8 cellular contexts compared by ENCODE assay signal in the genomic region with DNA sequence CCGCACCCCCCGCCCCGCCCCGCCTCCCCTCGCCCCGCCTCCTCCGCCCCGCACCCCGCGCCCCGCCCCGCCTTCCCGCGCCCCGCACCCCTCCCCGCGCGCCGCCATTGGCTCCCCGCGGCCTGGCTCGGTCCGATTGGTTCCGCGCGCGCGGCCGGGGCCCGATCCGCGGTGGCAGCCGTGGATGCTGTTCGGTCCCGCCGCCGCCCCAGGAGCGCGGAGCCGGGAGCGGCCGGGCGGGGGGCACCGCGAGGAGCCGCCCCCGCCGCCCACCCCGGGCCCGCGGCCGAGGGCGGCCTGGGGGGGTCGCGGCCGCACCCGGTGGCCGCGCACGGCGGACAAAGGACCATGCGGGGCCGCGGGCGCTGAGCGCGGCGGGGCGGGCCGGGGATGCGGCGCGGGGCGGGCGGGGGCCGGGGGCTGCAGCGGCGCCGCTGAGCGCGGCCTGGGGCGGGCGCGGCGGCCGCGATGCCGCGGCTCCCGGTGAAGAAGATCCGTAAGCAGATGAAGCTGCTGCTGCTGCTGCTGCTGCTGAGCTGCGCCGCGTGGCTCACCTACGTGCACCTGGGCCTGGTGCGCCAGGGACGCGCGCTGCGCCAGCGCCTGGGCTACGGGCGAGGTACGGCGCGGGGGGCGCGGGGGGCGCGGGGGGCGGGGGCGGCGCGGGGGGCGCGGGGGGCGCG. TPM values are rescaled to one million over a fixed set of nuclear protein-coding genes. Genes with fewer than 3 reads are reported as not detected.
DNase-seq lines count a peak whose midpoint lies in the region; ATAC-seq, FAIRE-seq and TF ChIP-seq lines count a peak whose summit lies in the region.

A gene with protein sequence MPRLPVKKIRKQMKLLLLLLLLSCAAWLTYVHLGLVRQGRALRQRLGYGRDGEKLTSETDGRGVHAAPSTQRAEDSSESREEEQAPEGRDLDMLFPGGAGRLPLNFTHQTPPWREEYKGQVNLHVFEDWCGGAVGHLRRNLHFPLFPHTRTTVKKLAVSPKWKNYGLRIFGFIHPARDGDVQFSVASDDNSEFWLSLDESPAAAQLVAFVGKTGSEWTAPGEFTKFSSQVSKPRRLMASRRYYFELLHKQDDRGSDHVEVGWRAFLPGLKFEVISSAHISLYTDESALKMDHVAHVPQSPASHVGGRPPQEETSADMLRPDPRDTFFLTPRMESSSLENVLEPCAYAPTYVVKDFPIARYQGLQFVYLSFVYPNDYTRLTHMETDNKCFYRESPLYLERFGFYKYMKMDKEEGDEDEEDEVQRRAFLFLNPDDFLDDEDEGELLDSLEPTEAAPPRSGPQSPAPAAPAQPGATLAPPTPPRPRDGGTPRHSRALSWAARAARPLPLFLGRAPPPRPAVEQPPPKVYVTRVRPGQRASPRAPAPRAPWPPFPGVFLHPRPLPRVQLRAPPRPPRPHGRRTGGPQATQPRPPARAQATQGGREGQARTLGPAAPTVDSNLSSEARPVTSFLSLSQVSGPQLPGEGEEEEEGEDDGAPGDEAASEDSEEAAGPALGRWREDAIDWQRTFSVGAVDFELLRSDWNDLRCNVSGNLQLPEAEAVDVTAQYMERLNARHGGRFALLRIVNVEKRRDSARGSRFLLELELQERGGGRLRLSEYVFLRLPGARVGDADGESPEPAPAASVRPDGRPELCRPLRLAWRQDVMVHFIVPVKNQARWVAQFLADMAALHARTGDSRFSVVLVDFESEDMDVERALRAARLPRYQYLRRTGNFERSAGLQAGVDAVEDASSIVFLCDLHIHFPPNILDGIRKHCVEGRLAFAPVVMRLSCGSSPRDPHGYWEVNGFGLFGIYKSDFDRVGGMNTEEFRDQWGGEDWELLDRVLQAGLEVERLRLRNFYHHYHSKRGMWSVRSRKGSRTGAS (plus strand): TSS at position 164 of the 683 bp plus-strand sequence. CDS start 305 bp downstream, at position 469.

- peaks cover 0 to 6% of the 10 kb centered on the region in 2 donors for H3K36me3 ChIP-seq in gastroesophageal sphincter
- no peaks in the 10 kb centered on the region for H3K36me3 ChIP-seq in gastrocnemius medialis

- in situ Hi-C loops in gastrocnemius medialis (cut with MboI; ENCODE audit: low sequenced_read_pairs in 4 of 4) = no loop called here

- CTCF ChIA-PET in A549 (lab: Yijun Ruan, JAX) = interaction anchor here (1.7 kb wide), 1 partner anchor 52 kb away, joined by 3 read pairs; no protein-coding TSS in a partner anchor
- CTCF ChIA-PET in activated CD8-positive, alpha-beta T cell treated with anti-CD3 and anti-CD28 coated beads for 36 hours (lab: Charles Lee) = interaction anchor here (0.6 to 1.5 kb wide), 2 partner anchors 11 to 135 kb away, joined by 3 to 6 read pairs; no protein-coding TSS in a partner anchor

- H3K36me3 Mint-ChIP-seq in activated CD8-positive, alpha-beta T cell treated with anti-CD3 and anti-CD28 coated beads for 36 hours (ENCODE audit: low read depth) = no peaks in the 10 kb centered on the region
- H3K36me3 Mint-ChIP-seq in progenitor cell of endocrine pancreas (ENCODE audit: insufficient read depth) = peaks cover 16% of the 10 kb centered on the region

- POLR2A ChIA-PET in A549 (lab: Yijun Ruan, JAX) = interaction anchor here (0.7 kb wide), 1 partner anchor 14 kb away, joined by 3 read pairs; no protein-coding TSS in a partner anchor
- POLR2A ChIA-PET in activated CD8-positive, alpha-beta T cell treated with anti-CD3 and anti-CD28 coated beads for 36 hours (lab: Charles Lee) = interaction anchor here (0.9 kb wide), 1 partner anchor 80 kb away, joined by 3 read pairs; a partner anchor contains a TSS

- H3K4me3 Mint-ChIP-seq in activated CD8-positive, alpha-beta T cell treated with anti-CD3 and anti-CD28 coated beads for 36 hours = peak within 1 kb of the TSS; percentile 62
- H3K4me3 Mint-ChIP-seq in progenitor cell of endocrine pancreas (ENCODE audit: low read depth) = peak within 1 kb of the TSS; percentile 87

- H3K4me1 ChIP-seq in A549 (peaks cover 16% of the 10 kb centered on the region; the same call in 2 of the 3 replicates), gastroesophageal sphincter (peaks cover 0 to 29% (median 8%) of the 10 kb centered on the region in 3 donors), gastrocnemius medialis (peaks cover 0 to 4% of the 10 kb centered on the region in 2 donors)

- TF ChIP-seq POLR2A in A549 (IDR thresholded peaks at IDR 0.05; ENCODE audit: low read length) (no peak), H54 (IDR thresholded peaks at IDR 0.05; ENCODE audit: low read depth, low read length) (0 out of 2 replicates have a peak, but pooled peaks have one; percentile 19), gastroesophageal sphincter (IDR thresholded peaks at IDR 0.05) (no peak), gastrocnemius medialis (IDR thresholded peaks at IDR 0.05) (no peak), lower leg skin (IDR thresholded peaks at IDR 0.05) (no peak)

- peak in 1 of 2 experiments; percentile 68 for DNase-seq in A549 (ENCODE audit: low read depth in 1 of 2, low spot score in 1 of 2)
- no peak for DNase-seq in H54 (ENCODE audit: insufficient read length, low spot score)
- DNase-seq in activated CD8-positive, alpha-beta T cell treated with anti-CD3 and anti-CD28 coated beads for 36 hours = no peak
- DNase-seq in progenitor cell of endocrine pancreas (ENCODE audit: low spot score, unreplicated experiment) = no peak
- no peak for DNase-seq in gastrocnemius medialis
- no peak for DNase-seq in lower leg skin (ENCODE audit: low spot score in 2 of 2)

- H3K4me3 ChIP-seq in A549 (peak within 1 kb of the TSS; percentile 60), gastroesophageal sphincter (peak within 1 kb of the TSS; percentile 26 to 56), gastrocnemius medialis (no peak within 1 kb of the TSS), lower leg skin (ENCODE audit: low read depth, poor library complexity, severe bottlenecking) (no peak within 1 kb of the TSS)

- FAIRE-seq in A549 (lab: Jason Lieb, UNC) (no peak), H54 (lab: Jason Lieb, UNC) (no peak)

- no peak within 1 kb of the TSS for H3K27ac Mint-ChIP-seq in activated CD8-positive, alpha-beta T cell treated with anti-CD3 and anti-CD28 coated beads for 36 hours
- H3K27ac Mint-ChIP-seq in progenitor cell of endocrine pancreas = peak within 1 kb of the TSS; percentile 97

- no peak for TF ChIP-seq RAD21 in A549 (conservative IDR thresholded peaks at IDR 0.05 in 1 of 2, IDR thresholded peaks at IDR 0.05 in 1 of 2)

- intact Hi-C loops in activated CD8-positive, alpha-beta T cell treated with anti-CD3 and anti-CD28 coated beads for 36 hours (cut with micrococcal nuclease) = no loop called here
- intact Hi-C loops in gastrocnemius medialis (cut with DNase I; ENCODE audit: low total_unique reads) (no loop called here), lower leg skin (cut with DNase I; ENCODE audit: low total_unique reads) (loop anchor here (5.0 kb wide), 1 partner anchor 172 kb away; a partner anchor contains a TSS)

- peak within 1 kb of the TSS; percentile 71 for H3K4me2 ChIP-seq in A549

- H3K27ac ChIP-seq in A549 (peak within 1 kb of the TSS; percentile 68 to 89; a peak in 5 of 6 replicates), gastroesophageal sphincter (peak within 1 kb of the TSS in 2 of 4 donors; percentile 41 to 50), gastrocnemius medialis (no peak within 1 kb of the TSS)

- peaks cover 28% of the 10 kb centered on the region for H3K27me3 ChIP-seq in gastroesophageal sphincter
- H3K27me3 ChIP-seq in gastrocnemius medialis = peaks cover 39 to 52% (median 42%) of the 10 kb centered on the region in 3 donors

- peak in 1 of 2 experiments; percentile 20; a peak in 1 of 6 replicates for ATAC-seq in A549
- ATAC-seq in activated CD8-positive, alpha-beta T cell treated with anti-CD3 and anti-CD28 coated beads for 36 hours = peak; percentile 45
- peak; percentile 79 for ATAC-seq in gastroesophageal sphincter
- ATAC-seq in GM18873 (IDR thresholded peaks at IDR 0.05; ENCODE audit: low FRiP score, unreplicated experiment) = no peak
- ATAC-seq in gastrocnemius medialis = no peak

- no peaks in the 10 kb centered on the region for H3K9me3 ChIP-seq in A549
- H3K9me3 ChIP-seq in gastroesophageal sphincter = no peaks in the 10 kb centered on the region
- H3K9me3 ChIP-seq in gastrocnemius medialis = no peaks in the 10 kb centered on the region

- WGBS in A549 (ENCODE audit: missing lambda C conversion rate) = no CpG with 5 or more reads among the region's 118 CpGs
- WGBS in gastroesophageal sphincter (ENCODE audit: low coverage in 1 of 2), 2 donors = no CpG with 5 or more reads among the region's 118 CpGs
- 0 to 2% methylated on average over 6 to 40 of the region's 118 CpGs for WGBS in lower leg skin, 2 donors

- TF ChIP-seq EP300 in A549 (IDR thresholded peaks at IDR 0.05) (no peak), gastroesophageal sphincter (IDR thresholded peaks at IDR 0.05) (no peak)

- peaks cover 3% of the 10 kb centered on the region for H3K4me1 Mint-ChIP-seq in activated CD8-positive, alpha-beta T cell treated with anti-CD3 and anti-CD28 coated beads for 36 hours (ENCODE audit: low read depth)
- peaks cover 10% of the 10 kb centered on the region for H3K4me1 Mint-ChIP-seq in progenitor cell of endocrine pancreas (ENCODE audit: low read depth)

- H3K27me3 Mint-ChIP-seq in activated CD8-positive, alpha-beta T cell treated with anti-CD3 and anti-CD28 coated beads for 36 hours = peaks cover 37% of the 10 kb centered on the region
- peaks cover 17% of the 10 kb centered on the region for H3K27me3 Mint-ChIP-seq in progenitor cell of endocrine pancreas

- peaks cover 1% of the 10 kb centered on the region for H3K9me3 Mint-ChIP-seq in activated CD8-positive, alpha-beta T cell treated with anti-CD3 and anti-CD28 coated beads for 36 hours
- no peaks in the 10 kb centered on the region for H3K9me3 Mint-ChIP-seq in progenitor cell of endocrine pancreas (ENCODE audit: low read depth)

- TF ChIP-seq CTCF in A549 (IDR thresholded peaks at IDR 0.05) (no peak), gastroesophageal sphincter (IDR thresholded peaks at IDR 0.05) (no peak), progenitor cell of endocrine pancreas (IDR thresholded peaks at IDR 0.05; ENCODE audit: unreplicated experiment) (no peak), gastrocnemius medialis (IDR thresholded peaks at IDR 0.05 in 4 of 5, conservative IDR thresholded peaks at IDR 0.05 in 1 of 5) (no peak), lower leg skin (IDR thresholded peaks at IDR 0.05) (no peak)
- no peak for TF ChIP-seq CTCF in activated CD8-positive, alpha-beta T cell treated with anti-CD3 and anti-CD28 coated beads for 36 hours (IDR thresholded peaks at IDR 0.05)

RNA-seq across cellular contexts. Expression of the gene that starts here (rescaled TPM):
- polyA plus RNA-seq in A549 (2011; rRNA removed) = 5.1 and 5.3 TPM in 2 replicates
- 27.5 and 33.3 TPM in 2 replicates for polyA plus RNA-seq in A549 (2012; cell fraction: cytosol; rRNA removed)
- 143 and 178 TPM in 2 replicates for polyA plus RNA-seq in A549 (2012; cell fraction: nucleus; rRNA removed)
- polyA plus RNA-seq in A549 (2017; fragmentation: RNase III; extraction: RNeasy Plus Mini Kit Qiagen cat#74134 plus additional on column Dnase treatment) = 20.4 to 28.0 TPM (median 27.5 TPM) in 3 replicates
- 2.2 and 2.6 TPM in 2 replicates for polyA minus RNA-seq in A549 (2011; rRNA and poly(A)+ RNA removed)
- total RNA-seq in activated CD8-positive, alpha-beta T cell treated with anti-CD3 and anti-CD28 coated beads for 36 hours = 1 to 10 TPM; 1.5 to 3.4 TPM
- total RNA-seq in gastroesophageal sphincter = 10 to 100 TPM in 1 of 4 donors, 1 to 10 TPM in 3; 3.2 to 10.6 (median 4.8) TPM
- 277 and 294 TPM in 2 replicates for total RNA-seq in progenitor cell of endocrine pancreas
- total RNA-seq in gastrocnemius medialis = not detected
- total RNA-seq in lower leg skin = 10 to 100 TPM in 1 of 4 donors, 1 to 10 TPM in 3; 1.8 to 20.0 (median 5.0) TPM

Comparison
In these comparisons a context has a peak if more than half of its experiments do, and no peak if none do; other contexts are left out.
1. RNA of the gene that starts here (total RNA-seq): 277 to 294 TPM in progenitor cell of endocrine pancreas; 1.8 to 20.0 TPM in lower leg skin, 3.2 to 10.6 TPM in gastroesophageal sphincter, 1.5 to 3.4 TPM in activated CD8-positive, alpha-beta T cell treated with anti-CD3 and anti-CD28 coated beads for 36 hours and not detected in gastrocnemius medialis; every median in the first group is over 10 times any median in the second.
2. ATAC-seq: peak in activated CD8-positive, alpha-beta T cell treated with anti-CD3 and anti-CD28 coated beads for 36 hours (single experiment) and gastroesophageal sphincter (single experiment); none in GM18873 (single experiment) and gastrocnemius medialis (0 of 2).
3. H3K27ac ChIP-seq: peak in A549 (2 of 2); none in gastrocnemius medialis (0 of 4).
4. H3K4me3 ChIP-seq: peak in A549 (single experiment) and gastroesophageal sphincter (2 of 2); none in gastrocnemius medialis (0 of 4) and lower leg skin (single experiment).